ENCODE assay signal across 25 cellular contexts in genomic region chr7:157872447-157872846, GRCh38.
"Had no signal": no experiment of that assay in that cellular context is flagged by ENCODE, and none has a peak within 500 bp of the region (broad histone marks: within the 10 kb centered on the region; RNA-seq: fewer than 3 reads in every experiment).

No MANE protein-coding gene starts in this region.

- FAIRE-seq: HepG2 had no signal

- H3K4me2 ChIP-seq: SK-N-SH had no signal

- H3K4me3 ChIP-seq: MG63 had no signal

- ATAC-seq: HepG2, Panc1, PC-3 had no signal

- H3K9ac ChIP-seq: SK-N-SH had no signal

- H3K27me3 ChIP-seq: MG63 had no signal

- H3K36me3 ChIP-seq: MG63 had no signal

- H3K9me3 ChIP-seq: MG63, SK-N-SH had no signal

- H3K27ac ChIP-seq: RWPE1 had no signal

- DNase-seq: IMR-90; Karpas-422; KG1; MG63; NCI-H1092; NCI-H1105 treated with DMSO at 0.1 percent for 48 hours; NCI-H1417 treated with DMSO at 0.1 percent for 48 hours; NCI-H146; NCI-H1694 treated with DMSO at 0.1 percent for 48 hours; NCI-H2029; NCI-H2081 treated with DMSO at 0.1 percent for 48 hours; NCI-H2171; NCI-H226; NCI-H446; NCI-H510A; NCI-H524 treated with DMSO at 0.1 percent for 48 hours; NCI-H69; NCI-H774; NK-92 treated with Interleukin-12 subunit alpha and Interleukin-12 subunit beta, amount 100 ng/mL, for 24 hours; PC-3; SHP77; SK-N-SH had no signal
